In genomic region chrX:98067611-98068010, GRCh38 we compare ENCODE assay signal across 24 cellular contexts.
A peak's percentile ranks its signal among the peaks of the same experiment; 100 is the strongest.
DNase-seq lines count a peak whose midpoint lies in the region; ATAC-seq, FAIRE-seq and TF ChIP-seq lines count a peak whose summit lies in the region.
"Had no signal": no experiment of that assay in that cellular context is flagged by ENCODE, and none has a peak within 500 bp of the region (broad histone marks: within the 10 kb centered on the region; RNA-seq: fewer than 3 reads in every experiment).

No MANE protein-coding gene starts in this region.

- H3K27ac Mint-ChIP-seq in nephron: peak overlapping the region; percentile 39 to 75 (median 74)
- H3K27ac Mint-ChIP-seq: activated CD8-positive, alpha-beta T cell treated with anti-CD3 and anti-CD28 coated beads for 36 hours; activated naive CD4-positive, alpha-beta T cell treated with anti-CD3 and anti-CD28 coated beads for 36 hours; activated T-cell treated with anti-CD3 and anti-CD28 coated beads, Interleukin-2, amount 50 U/mL, for 24 hours; B cell had no signal

- no peak overlapping the region for H3K4me3 Mint-ChIP-seq in nephron
- H3K4me3 Mint-ChIP-seq: activated CD8-positive, alpha-beta T cell treated with anti-CD3 and anti-CD28 coated beads for 36 hours; activated naive CD4-positive, alpha-beta T cell treated with anti-CD3 and anti-CD28 coated beads for 36 hours; activated T-cell treated with anti-CD3 and anti-CD28 coated beads, Interleukin-2, amount 50 U/mL, for 24 hours; B cell had no signal

- no peak overlapping the region for H3K23ac ChIP-seq in IMR-90 (ENCODE audit: low read depth, low read length)
- no peak overlapping the region for H3K23ac ChIP-seq in H1 (ENCODE audit: insufficient read length)

- H3K79me1 ChIP-seq in IMR-90 (ENCODE audit: low read depth in 1 of 2, low read length in 2 of 2) (no peaks in the 10 kb centered on the region), H1 (ENCODE audit: low read depth, low read length) (no peaks in the 10 kb centered on the region)

- H3K56ac ChIP-seq in IMR-90 (ENCODE audit: extremely low read depth, insufficient read depth, low read length) (no peak overlapping the region), H1 (replicated peaks; ENCODE audit: insufficient read length, low read depth, low read length) (no peak overlapping the region)

- no peak overlapping the region for H3K4me3 ChIP-seq in AG10803 (ENCODE audit: low read length)
- no peak overlapping the region for H3K4me3 ChIP-seq in IMR-90 (ENCODE audit: insufficient read depth, low read depth, low read length)
- no peak overlapping the region for H3K4me3 ChIP-seq in H1 (ENCODE audit: extremely low read depth in 1 of 4, insufficient read depth in 2 of 4, low read depth in 3 of 4, low read length in 4 of 4)
- H3K4me3 ChIP-seq: left lung, mucosa of descending colon, SJSA1, thyroid gland had no signal

- H3K36me3 ChIP-seq in IMR-90 (ENCODE audit: control insufficient read depth, insufficient read depth, low read length) (no peaks in the 10 kb centered on the region), H1 (ENCODE audit: control insufficient read depth in 2 of 4, insufficient read depth in 4 of 4, low read length in 3 of 4) (no peaks in the 10 kb centered on the region)
- H3K36me3 ChIP-seq: left lung, SJSA1, thyroid gland had no signal

- H3K9me1 ChIP-seq in IMR-90 (ENCODE audit: insufficient read depth, low read length): no peaks in the 10 kb centered on the region

- H3K18ac ChIP-seq in IMR-90 (ENCODE audit: low read depth, low read length): no peak overlapping the region
- H3K18ac ChIP-seq in H1 (ENCODE audit: extremely low read depth, low read length): no peak overlapping the region

- H3K9ac ChIP-seq in IMR-90 (ENCODE audit: low read depth, low read length): no peak overlapping the region
- H3K9ac ChIP-seq in H1 (replicated peaks in 1 of 4; ENCODE audit: extremely low read depth in 1 of 4, low read depth in 3 of 4, low read length in 3 of 4): no peak overlapping the region

- H4K5ac ChIP-seq in IMR-90 (ENCODE audit: low read depth, low read length) (no peak overlapping the region), H1 (ENCODE audit: insufficient read length, low read depth, low read length) (no peak overlapping the region)

- no peak overlapping the region for H2AFZ ChIP-seq in IMR-90 (replicated peaks; ENCODE audit: low read length, poor library complexity)
- H2AFZ ChIP-seq in H1 (ENCODE audit: low read length): 0 out of 2 replicates have a peak overlapping the region, but pooled peaks have one; percentile 70

- no peaks in the 10 kb centered on the region for H3K9me3 Mint-ChIP-seq in nephron
- H3K9me3 Mint-ChIP-seq: activated CD8-positive, alpha-beta T cell treated with anti-CD3 and anti-CD28 coated beads for 36 hours; activated naive CD4-positive, alpha-beta T cell treated with anti-CD3 and anti-CD28 coated beads for 36 hours; activated T-cell treated with anti-CD3 and anti-CD28 coated beads, Interleukin-2, amount 50 U/mL, for 24 hours had no signal

- H3K4ac ChIP-seq in IMR-90 (ENCODE audit: low read depth, low read length) (no peak overlapping the region), H1 (replicated peaks; ENCODE audit: insufficient read length, low read depth, low read length) (no peak overlapping the region)

- POLR2A ChIA-PET in IMR-90 (lab: Charles Lee; ENCODE audit: unreplicated experiment): no interaction called here
- POLR2A ChIA-PET in H1 (lab: Charles Lee; ENCODE audit: partially characterized antibody): no interaction called here

- CTCF ChIA-PET in IMR-90 (lab: Yijun Ruan, JAX): no interaction called here
- CTCF ChIA-PET in H1 (lab: Charles Lee; ENCODE audit: partially characterized antibody): no interaction called here

- no peak overlapping the region for H2BK5ac ChIP-seq in IMR-90 (ENCODE audit: low read depth, low read length, poor library complexity, severe bottlenecking)
- H2BK5ac ChIP-seq in H1 (ENCODE audit: low read depth, low read length): no peak overlapping the region

- no peaks in the 10 kb centered on the region for H3K23me2 ChIP-seq in H1 (ENCODE audit: low read depth, low read length)

- H4K91ac ChIP-seq in IMR-90 (ENCODE audit: insufficient read depth, low read depth, low read length) (no peak overlapping the region), H1 (replicated peaks; ENCODE audit: insufficient read length, low read length) (no peak overlapping the region)

- H4K20me1 ChIP-seq in IMR-90 (ENCODE audit: insufficient read depth, low read length) (no peaks in the 10 kb centered on the region), H1 (replicated peaks in 1 of 2; ENCODE audit: control insufficient read depth in 1 of 2, insufficient read depth in 2 of 2, low read length in 2 of 2) (no peaks in the 10 kb centered on the region)

- DNase-seq in AG10803 (ENCODE audit: low read depth): peak; percentile 25
- peak; percentile 36 for DNase-seq in IMR-90
- no peak for DNase-seq in H1 (ENCODE audit: low read depth in 1 of 2, low spot score in 2 of 2)
- no peak for DNase-seq in NCI-H1092 treated with DMSO at 0.1 percent for 48 hours (lab: John Stamatoyannopoulos, UW)
- DNase-seq in OCI-M2 (lab: John Stamatoyannopoulos, UW; ENCODE audit: unreplicated experiment): no peak
- no peak for DNase-seq in activated CD4-positive, alpha-beta T cell treated with anti-CD3 and anti-CD28 coated beads for 1 hour
- DNase-seq: activated CD8-positive, alpha-beta T cell treated with anti-CD3 and anti-CD28 coated beads for 36 hours; activated naive CD4-positive, alpha-beta T cell treated with anti-CD3 and anti-CD28 coated beads for 36 hours; activated T-cell treated with anti-CD3 and anti-CD28 coated beads, Interleukin-2, amount 50 U/mL, for 24 hours; COR-L47; H7; left lung; MM.1S; mucosa of descending colon; NCI-H1694; nucleus accumbens; stimulated activated naive CD4-positive, alpha-beta T cell; thyroid gland had no signal

- H3K14ac ChIP-seq in IMR-90 (replicated peaks; ENCODE audit: low read depth, low read length) (no peak overlapping the region), H1 (ENCODE audit: insufficient read length) (no peak overlapping the region)

- ATAC-seq in IMR-90 (ENCODE audit: low read depth) (peak; percentile 42), HG03442 (IDR thresholded peaks at IDR 0.05; ENCODE audit: unreplicated experiment) (no peak)
- ATAC-seq: activated CD8-positive, alpha-beta T cell treated with anti-CD3 and anti-CD28 coated beads for 36 hours; left lung; mucosa of descending colon; sciatic nerve had no signal

- H3K27ac ChIP-seq in IMR-90 (ENCODE audit: insufficient read depth, low read length) (no peak overlapping the region), H1 (ENCODE audit: low read depth, low read length) (no peak overlapping the region)
- H3K27ac ChIP-seq: left lung, SJSA1, thyroid gland had no signal

- no peak overlapping the region for H3K4me2 ChIP-seq in IMR-90 (ENCODE audit: low read depth, low read length)
- no peak overlapping the region for H3K4me2 ChIP-seq in H1 (ENCODE audit: insufficient read depth in 1 of 2, low read depth in 2 of 2, low read length in 2 of 2)

- H3K36me3 Mint-ChIP-seq in nephron (ENCODE audit: low read depth): no peaks in the 10 kb centered on the region

- H3K9me3 ChIP-seq in IMR-90 (ENCODE audit: control insufficient read depth, insufficient read depth, low read length) (no peaks in the 10 kb centered on the region), H1 (ENCODE audit: insufficient read depth in 2 of 2, low read depth in 1 of 2, low read length in 1 of 2) (no peaks in the 10 kb centered on the region)
- H3K9me3 ChIP-seq: left lung, mucosa of descending colon, SJSA1, thyroid gland had no signal

- no peak for TF ChIP-seq EP300 in H1 (IDR thresholded peaks at IDR 0.05; ENCODE audit: borderline replicate concordance in 1 of 2, low read depth in 2 of 2, low read length in 2 of 2)

- H3K4me1 ChIP-seq in IMR-90 (ENCODE audit: control insufficient read depth, insufficient read depth, low read length) (no peaks in the 10 kb centered on the region), H1 (replicated peaks in 1 of 4; ENCODE audit: control insufficient read depth in 3 of 4, insufficient read depth in 4 of 4, low read length in 3 of 4) (peaks cover 0 to 5% (median 0%) of the 10 kb centered on the region in 4 experiments; a peak in 1 of 7 replicates)
- H3K4me1 ChIP-seq: left lung, SJSA1, thyroid gland had no signal

- H2AK9ac ChIP-seq in IMR-90 (replicated peaks; ENCODE audit: low read depth, low read length, poor library complexity): no peak overlapping the region

- no peak for TF ChIP-seq RAD21 in IMR-90 (IDR thresholded peaks at IDR 0.05; ENCODE audit: low read length)
- no peak for TF ChIP-seq RAD21 in H1 (IDR thresholded peaks at IDR 0.05 in 1 of 2, conservative IDR thresholded peaks at IDR 0.05 in 1 of 2; ENCODE audit: low read depth in 2 of 2, low read length in 2 of 2)

- no peaks in the 10 kb centered on the region for H3K27me3 ChIP-seq in IMR-90 (ENCODE audit: control insufficient read depth, insufficient read depth, low read length)
- no peaks in the 10 kb centered on the region for H3K27me3 ChIP-seq in H1 (replicated peaks in 1 of 4; ENCODE audit: control insufficient read depth in 3 of 4, extremely low read depth in 1 of 4, insufficient read depth in 3 of 4, low read length in 3 of 4)
- H3K27me3 ChIP-seq: SJSA1, thyroid gland had no signal

- H2AK5ac ChIP-seq in IMR-90 (ENCODE audit: low read depth, low read length) (no peak overlapping the region), H1 (ENCODE audit: low read depth, low read length) (no peak overlapping the region)

- TF ChIP-seq CTCF in AG10803 (conservative IDR thresholded peaks at IDR 0.05; ENCODE audit: low read length) (no peak), IMR-90 (conservative IDR thresholded peaks at IDR 0.05; ENCODE audit: low read depth, low read length) (no peak), H1 (IDR thresholded peaks at IDR 0.05; ENCODE audit: control extremely low read depth in 1 of 3, insufficient read depth in 1 of 3, low read depth in 1 of 3, low read length in 3 of 3) (no peak), nephron (IDR thresholded peaks at IDR 0.05; ENCODE audit: unreplicated experiment in 3 of 3) (no peak)

- H3K4me1 Mint-ChIP-seq in nephron: peaks cover 30% of the 10 kb centered on the region
- H3K4me1 Mint-ChIP-seq: B cell had no signal

- H3K79me2 ChIP-seq in H1 (ENCODE audit: control insufficient read depth in 1 of 2, insufficient read depth in 2 of 2, low read length in 2 of 2): no peaks in the 10 kb centered on the region

- WGBS in IMR-90 (ENCODE audit: extremely low coverage in 2 of 2, insufficient read length in 1 of 2), 2 experiments: no CpG with 5 or more reads among the region's 3 CpGs
- WGBS in H1 (ENCODE audit: extremely low coverage in 1 of 2, insufficient coverage in 1 of 2, insufficient read length in 1 of 2, insufficient replicate concordance in 2 of 2, low coverage in 1 of 2, low lambda C conversion rate in 2 of 2, missing lambda C conversion rate in 1 of 2), 2 experiments: 48% methylated on average over 3 of the region's 3 CpGs; no CpG with 5 or more reads in 1 of the 2 experiments

- H2BK12ac ChIP-seq in H1 (ENCODE audit: low read depth, low read length): no peak overlapping the region

- H2BK120ac ChIP-seq in IMR-90 (ENCODE audit: low read depth, low read length) (no peak overlapping the region), H1 (replicated peaks; ENCODE audit: low read depth, low read length) (no peak overlapping the region)

- no peak overlapping the region for H4K8ac ChIP-seq in IMR-90 (ENCODE audit: low read depth in 2 of 2, low read length in 2 of 2)
- no peak overlapping the region for H4K8ac ChIP-seq in H1 (ENCODE audit: extremely low read depth, insufficient read depth, low read length)

- intact Hi-C loops in IMR-90 (cut with micrococcal nuclease): no loop called here

- TF ChIP-seq POLR2A in IMR-90 (IDR thresholded peaks at IDR 0.05; ENCODE audit: low read depth, low read length): no peak
- TF ChIP-seq POLR2A in H1 (IDR thresholded peaks at IDR 0.05; ENCODE audit: control extremely low read depth in 1 of 2, low read depth in 2 of 2, low read length in 2 of 2): no peak

- BruUV-seq in IMR-90 (replicated peaks; lab: Mats Ljungman, UMichigan): no TSS peak

- in situ Hi-C loops in IMR-90 (cut with MboI; ENCODE audit: low sequenced_read_pairs): no loop called here

- H3K27me3 Mint-ChIP-seq in nephron (ENCODE audit: low read depth): no peaks in the 10 kb centered on the region
- H3K27me3 Mint-ChIP-seq: activated CD8-positive, alpha-beta T cell treated with anti-CD3 and anti-CD28 coated beads for 36 hours; B cell had no signal

- FAIRE-seq in H1 (lab: Jason Lieb, UNC): no peak
- FAIRE-seq: endothelial cell of umbilical vein had no signal

- H2BK15ac ChIP-seq in IMR-90 (ENCODE audit: low read depth, low read length): no peak overlapping the region
- H2BK15ac ChIP-seq in H1 (ENCODE audit: low read length): no peak overlapping the region

- H2BK20ac ChIP-seq in IMR-90 (ENCODE audit: low read depth, low read length): no peak overlapping the region
- no peak overlapping the region for H2BK20ac ChIP-seq in H1 (ENCODE audit: low read length)

- dilution Hi-C loops in IMR-90 (cut with HindIII; ENCODE audit: low sequenced_read_pairs, unreplicated experiment): no loop called here

Comparison
In these comparisons a context has a peak if more than half of its experiments do, and no peak if none do; other contexts are left out.
1. DNase-seq: peak in AG10803 (single experiment) and IMR-90 (single experiment); none in H1 (0 of 2), NCI-H1092 treated with DMSO at 0.1 percent for 48 hours (single experiment), OCI-M2 (single experiment) and activated CD4-positive, alpha-beta T cell treated with anti-CD3 and anti-CD28 coated beads for 1 hour (single experiment).